In the genomic region with DNA sequence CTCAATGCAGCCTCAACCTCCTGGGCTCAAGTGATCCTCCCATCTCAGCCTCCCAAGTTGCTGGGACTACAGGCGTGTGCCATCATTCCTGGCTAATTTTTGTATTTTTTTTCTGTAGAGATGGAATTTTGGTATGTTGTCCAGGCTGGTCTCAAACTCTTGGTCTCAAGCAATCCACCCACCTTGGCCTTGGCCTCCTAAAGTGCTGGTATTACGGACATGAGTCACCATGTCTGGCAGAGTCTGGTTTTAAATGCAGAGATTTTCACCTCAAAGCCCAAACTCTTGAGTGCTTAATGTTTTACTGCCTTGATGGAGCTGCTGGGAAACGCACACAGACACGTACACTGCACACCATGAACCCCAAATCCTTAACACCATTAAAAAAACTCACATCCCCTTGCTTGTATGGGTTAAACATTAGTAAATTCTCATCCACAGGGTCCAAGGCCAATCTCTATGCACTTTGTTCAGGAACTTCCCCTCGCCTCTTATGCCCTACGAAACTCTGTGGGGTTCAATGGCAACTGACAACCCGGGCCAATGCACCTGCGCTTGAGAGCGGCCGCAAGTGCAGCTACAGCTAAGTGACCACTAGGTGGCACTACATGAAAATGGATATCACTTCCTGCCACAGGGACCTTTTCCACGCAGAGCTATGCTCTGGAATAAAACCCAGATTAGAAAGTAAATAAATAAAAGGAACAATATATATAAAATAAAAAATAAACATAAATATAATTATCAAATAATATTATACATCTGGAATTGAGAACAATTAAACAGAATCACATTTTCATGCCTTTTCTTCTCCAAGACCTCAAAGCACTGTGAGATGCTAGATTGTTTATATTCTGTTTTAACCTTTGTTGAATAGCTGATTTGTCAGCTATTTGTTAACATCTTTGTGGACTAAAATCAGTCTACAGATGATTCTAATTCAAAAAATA, we compare ENCODE assay signal across 8 cellular contexts.
A peak's percentile ranks its signal among the peaks of the same experiment; 100 is the strongest.
DNase-seq lines count a peak whose midpoint lies in the region; ATAC-seq and TF ChIP-seq lines count a peak whose summit lies in the region.

No MANE protein-coding gene starts in this region.

- intact Hi-C loops in thyroid gland (cut with DNase I), result no loop called here

- TF ChIP-seq CTCF in Peyer's patch (IDR thresholded peaks at IDR 0.05) (peak; percentile 80 to 91 (median 86)), fibroblast of the aortic adventitia (IDR thresholded peaks at IDR 0.05; ENCODE audit: insufficient read depth, low read length) (peak; percentile 92), omental fat pad (IDR thresholded peaks at IDR 0.05) (peak in 2 of 3 donors; percentile 32 to 60), thyroid gland (IDR thresholded peaks at IDR 0.05) (peak; percentile 78 to 89 (median 84))

- H3K27ac ChIP-seq in Peyer's patch (peak overlapping the region in 2 of 4 donors; percentile 19 to 36), thyroid gland (peak overlapping the region; percentile 45 to 100 (median 46))

- no peak overlapping the region for H3K4me3 ChIP-seq in Peyer's patch
- no peak overlapping the region for H3K4me3 ChIP-seq in fibroblast of the aortic adventitia (ENCODE audit: low read depth, low read length)
- no peak overlapping the region for H3K4me3 ChIP-seq in thyroid gland (replicated peaks in 1 of 3)

- H3K27me3 Mint-ChIP-seq in activated T-helper 17 cell treated with anti-CD3 and anti-CD28 coated beads, Interleukin-2, amount 50 U/mL, for 72 hours, result no peaks in the 10 kb centered on the region

- H3K4me1 ChIP-seq in Peyer's patch, result peaks cover 0 to 22% (median 4%) of the 10 kb centered on the region in 4 donors
- H3K4me1 ChIP-seq in thyroid gland, result peaks cover 28 to 39% of the 10 kb centered on the region in 2 donors

- peaks cover 15% of the 10 kb centered on the region for H3K4me1 Mint-ChIP-seq in activated T-helper 17 cell treated with anti-CD3 and anti-CD28 coated beads, Interleukin-2, amount 50 U/mL, for 72 hours

- DNase-seq in Daoy (ENCODE audit: low read depth), result peak; percentile 60
- peak in 40 of 76 experiments; percentile 2 to 54 (median 20) for DNase-seq in HUDEP-2 (lab: John Stamatoyannopoulos, UW; ENCODE audit: unreplicated experiment in 76 of 76)
- DNase-seq in Peyer's patch, result peak; percentile 54 to 88 (median 76)
- DNase-seq in fibroblast of the aortic adventitia (ENCODE audit: low read depth), result peak; percentile 83
- peak; percentile 28 for DNase-seq in omental fat pad (ENCODE audit: low spot score)
- peak; percentile 66 to 67 for DNase-seq in thyroid gland

- H3K36me3 ChIP-seq in Peyer's patch, result no peaks in the 10 kb centered on the region
- H3K36me3 ChIP-seq in thyroid gland, result peaks cover 3 to 9% of the 10 kb centered on the region in 2 donors

- no peaks in the 10 kb centered on the region for H3K9me3 ChIP-seq in Peyer's patch
- H3K9me3 ChIP-seq in thyroid gland, result no peaks in the 10 kb centered on the region

- TF ChIP-seq POLR2A in Peyer's patch (IDR thresholded peaks at IDR 0.05), result no peak
- no peak for TF ChIP-seq POLR2A in thyroid gland (IDR thresholded peaks at IDR 0.05)

- peak; percentile 90 for ATAC-seq in GM21526 (IDR thresholded peaks at IDR 0.05; ENCODE audit: low FRiP score, unreplicated experiment)
- peak; percentile 87 for ATAC-seq in activated T-helper 17 cell treated with anti-CD3 and anti-CD28 coated beads, Interleukin-2, amount 50 U/mL, for 72 hours (replicated peaks)
- peak; percentile 58 for ATAC-seq in omental fat pad (ENCODE audit: low FRiP score)

- peaks cover 60% of the 10 kb centered on the region for H3K36me3 Mint-ChIP-seq in activated T-helper 17 cell treated with anti-CD3 and anti-CD28 coated beads, Interleukin-2, amount 50 U/mL, for 72 hours (ENCODE audit: low read depth)

- WGBS in thyroid gland, 2 donors, result 36 to 38% methylated on average over 11 of the region's 11 CpGs

- no peaks in the 10 kb centered on the region for H3K9me3 Mint-ChIP-seq in activated T-helper 17 cell treated with anti-CD3 and anti-CD28 coated beads, Interleukin-2, amount 50 U/mL, for 72 hours

- no peak overlapping the region for H3K4me3 Mint-ChIP-seq in activated T-helper 17 cell treated with anti-CD3 and anti-CD28 coated beads, Interleukin-2, amount 50 U/mL, for 72 hours

- H3K27me3 ChIP-seq in Peyer's patch (no peaks in the 10 kb centered on the region), thyroid gland (no peaks in the 10 kb centered on the region)

- no peak overlapping the region for H3K27ac Mint-ChIP-seq in activated T-helper 17 cell treated with anti-CD3 and anti-CD28 coated beads, Interleukin-2, amount 50 U/mL, for 72 hours

Comparison
In these comparisons a context has a peak if more than half of its experiments do, and no peak if none do; other contexts are left out.
1. DNase-seq: peak in every context shown above with its lines; median percentile 83 in fibroblast of the aortic adventitia; 76 in Peyer's patch; 66 in thyroid gland; 60 in Daoy; 28 in omental fat pad; 20 in HUDEP-2.